In the genomic region with DNA sequence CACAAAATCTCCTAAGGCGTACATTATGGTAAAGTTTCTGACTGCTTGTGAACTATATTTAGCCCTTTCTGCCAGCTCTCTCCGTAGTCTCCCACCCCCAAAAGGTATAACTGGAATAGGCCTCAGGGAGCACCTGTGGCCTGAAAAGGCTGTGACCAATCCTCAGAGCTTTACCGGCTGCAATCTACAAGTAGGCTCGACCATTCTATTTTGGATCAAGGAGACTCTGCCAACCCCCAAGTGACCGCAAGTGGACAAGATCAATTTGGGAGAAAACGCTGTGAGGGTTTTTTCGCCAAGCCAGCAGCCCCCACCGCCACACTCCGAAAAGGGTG, we compare ENCODE assay signal across 8 cellular contexts. TPM values are rescaled to one million over a fixed set of nuclear protein-coding genes. Genes with fewer than 3 reads are reported as not detected.
DNase-seq lines count a peak whose midpoint lies in the region; ATAC-seq and TF ChIP-seq lines count a peak whose summit lies in the region.

No MANE protein-coding gene starts in this region.

- no peak for ATAC-seq in activated T-cell treated with anti-CD3 and anti-CD28 coated beads, Interleukin-2, amount 50 U/mL, for 4 hours
- peak; percentile 3 for ATAC-seq in thoracic aorta (ENCODE audit: insufficient number of reproducible peaks, low FRiP score, low read depth)
- ATAC-seq in HG02571 (IDR thresholded peaks at IDR 0.05; ENCODE audit: unreplicated experiment), result no peak

- peaks cover 74% of the 10 kb centered on the region for H3K4me1 Mint-ChIP-seq in activated T-cell treated with anti-CD3 and anti-CD28 coated beads, Interleukin-2, amount 50 U/mL, for 4 hours (ENCODE audit: low read depth)

- H3K4me1 ChIP-seq in adipocyte (ENCODE audit: control insufficient read depth, insufficient read depth, low read length), result peaks cover 50% of the 10 kb centered on the region
- peaks cover 40 to 45% of the 10 kb centered on the region in 2 donors for H3K4me1 ChIP-seq in thoracic aorta (ENCODE audit: control insufficient read depth in 1 of 2, low read depth in 2 of 2)

- H3K9me3 ChIP-seq in adipocyte (ENCODE audit: control insufficient read depth, low read length), result no peaks in the 10 kb centered on the region
- H3K9me3 ChIP-seq in thoracic aorta, result no peaks in the 10 kb centered on the region

- H3K36me3 ChIP-seq in adipocyte (ENCODE audit: control insufficient read depth, insufficient read depth, low read length, severe bottlenecking), result no peaks in the 10 kb centered on the region
- no peaks in the 10 kb centered on the region for H3K36me3 ChIP-seq in kidney epithelial cell (ENCODE audit: control insufficient read depth, insufficient read depth, low read length)
- no peaks in the 10 kb centered on the region for H3K36me3 ChIP-seq in thoracic aorta

- TF ChIP-seq CTCF in kidney epithelial cell (IDR thresholded peaks at IDR 0.05; ENCODE audit: insufficient read depth, low read length, poor library complexity, severe bottlenecking) (no peak), thoracic aorta (IDR thresholded peaks at IDR 0.05) (no peak)

- H3K9me3 Mint-ChIP-seq in activated T-cell treated with anti-CD3 and anti-CD28 coated beads, Interleukin-2, amount 50 U/mL, for 4 hours, result no peaks in the 10 kb centered on the region

- H3K27me3 Mint-ChIP-seq in activated T-cell treated with anti-CD3 and anti-CD28 coated beads, Interleukin-2, amount 50 U/mL, for 4 hours (ENCODE audit: low read depth), result no peaks in the 10 kb centered on the region

- H3K9ac ChIP-seq in adipocyte (ENCODE audit: low read length), result peak overlapping the region; percentile 97

- DNase-seq in activated T-cell treated with anti-CD3 and anti-CD28 coated beads, Interleukin-2, amount 50 U/mL, for 4 hours, result no peak
- DNase-seq in activated T-cell treated with anti-CD3 and anti-CD28 coated beads, Interleukin-2, amount 50 U/mL, for 48 hours, result no peak
- DNase-seq in adipocyte (ENCODE audit: low read depth), result no peak
- no peak for DNase-seq in kidney epithelial cell (ENCODE audit: low read depth)
- no peak for DNase-seq in thoracic aorta (ENCODE audit: low spot score)
- no peak for DNase-seq in erythroblast (lab: John Stamatoyannopoulos, UW)
- DNase-seq in kidney glomerular epithelial cell (lab: John Stamatoyannopoulos, UW), result no peak

- H3K27me3 ChIP-seq in adipocyte (replicated peaks; ENCODE audit: control insufficient read depth, insufficient read depth, low read length) (no peaks in the 10 kb centered on the region), kidney epithelial cell (ENCODE audit: control insufficient read depth, insufficient read depth, low read length) (no peaks in the 10 kb centered on the region), thoracic aorta (replicated peaks; ENCODE audit: insufficient read depth) (no peaks in the 10 kb centered on the region)

- H3K4me3 ChIP-seq in adipocyte (ENCODE audit: low read length) (peak overlapping the region; percentile 99), kidney epithelial cell (ENCODE audit: low read depth, low read length) (peak overlapping the region; percentile 67), thoracic aorta (peak overlapping the region; percentile 82)

- H3K27ac ChIP-seq in thoracic aorta, result peak overlapping the region in 1 of 2 donors; percentile 87

- peak overlapping the region; percentile 92 for H3K4me3 Mint-ChIP-seq in activated T-cell treated with anti-CD3 and anti-CD28 coated beads, Interleukin-2, amount 50 U/mL, for 4 hours

- TF ChIP-seq POLR2A in erythroblast (IDR thresholded peaks at IDR 0.05; ENCODE audit: low read length), result no peak

- peaks cover 12% of the 10 kb centered on the region for H3K36me3 Mint-ChIP-seq in activated T-cell treated with anti-CD3 and anti-CD28 coated beads, Interleukin-2, amount 50 U/mL, for 4 hours (ENCODE audit: insufficient read depth)

RNA-seq across cellular contexts. Expression of a gene that starts 1.2 kb away (rescaled TPM):
- total RNA-seq in activated T-cell treated with anti-CD3 and anti-CD28 coated beads, Interleukin-2, amount 50 U/mL, for 4 hours, result 10 to 100 TPM; 74.2 to 76.4 (median 74.4) TPM
- total RNA-seq in kidney epithelial cell (9.8 and 11.5 TPM in 2 replicates), thoracic aorta (10 to 100 TPM; 11.8 to 30.4 TPM)

RNA-seq across cellular contexts. Expression of a gene that starts 32.0 kb away (rescaled TPM):
- total RNA-seq in activated T-cell treated with anti-CD3 and anti-CD28 coated beads, Interleukin-2, amount 50 U/mL, for 4 hours, result 1 to 10 TPM; 3.5 to 4.4 (median 3.6) TPM
- total RNA-seq in kidney epithelial cell, result 16.5 and 27.7 TPM in 2 replicates
- 10 to 100 TPM; 40.9 to 42.0 TPM for total RNA-seq in thoracic aorta
